Comparison of ENCODE assay signal across 13 cellular contexts in the genomic region with DNA sequence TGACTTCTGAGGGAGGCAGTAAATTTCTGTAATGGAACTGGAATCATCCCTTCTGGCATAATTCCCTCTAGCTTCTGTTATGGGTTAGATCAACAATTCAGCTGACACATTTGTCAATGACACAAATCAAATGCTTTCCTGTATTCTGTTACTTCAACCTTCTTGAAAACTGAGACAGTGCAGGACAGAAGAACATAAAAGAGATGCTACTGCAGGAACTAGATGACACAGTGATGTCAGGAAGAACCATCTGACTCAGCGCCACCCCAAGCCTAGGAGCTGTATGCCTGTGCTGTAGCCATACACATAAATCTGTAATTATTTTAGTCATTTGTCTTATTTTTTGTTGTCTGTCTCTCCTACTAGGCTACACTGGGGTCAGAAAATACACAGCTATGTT. TPM values are rescaled to one million over a fixed set of nuclear protein-coding genes. Genes with fewer than 3 reads are reported as not detected.
DNase-seq lines count a peak whose midpoint lies in the region; ATAC-seq and TF ChIP-seq lines count a peak whose summit lies in the region.
"Had no signal": no experiment of that assay in that cellular context is flagged by ENCODE, and none has a peak within 500 bp of the region (broad histone marks: within the 10 kb centered on the region; RNA-seq: fewer than 3 reads in every experiment).

No MANE protein-coding gene starts in this region.

- no peaks in the 10 kb centered on the region for H3K9me3 ChIP-seq in Peyer's patch
- H3K9me3 ChIP-seq: ascending aorta, heart left ventricle had no signal

- H3K9me3 Mint-ChIP-seq in activated naive CD4-positive, alpha-beta T cell treated with anti-CD3 and anti-CD28 coated beads for 36 hours = no peaks in the 10 kb centered on the region
- H3K9me3 Mint-ChIP-seq in T-helper 1 cell treated with Interleukin-12 subunit alpha and Interleukin-12 subunit beta and Interleukin-4 antibody, amounts not matched to agents 30 μg/mL and 1 μg/mL, for 36 hours = no peaks in the 10 kb centered on the region
- no peaks in the 10 kb centered on the region for H3K9me3 Mint-ChIP-seq in stimulated activated effector memory CD8-positive, alpha-beta T cell treated with anti-CD3 and anti-CD28 coated beads, Interleukin-12 subunit alpha, Interleukin-12 subunit beta, amount 100 ng/mL, for 72 hours
- H3K9me3 Mint-ChIP-seq: endodermal cell had no signal

- peaks cover 30% of the 10 kb centered on the region for H3K4me1 Mint-ChIP-seq in activated naive CD4-positive, alpha-beta T cell treated with anti-CD3 and anti-CD28 coated beads for 36 hours (ENCODE audit: low read depth)
- H3K4me1 Mint-ChIP-seq in T-helper 1 cell treated with Interleukin-12 subunit alpha and Interleukin-12 subunit beta and Interleukin-4 antibody, amounts not matched to agents 30 μg/mL and 1 μg/mL, for 36 hours (ENCODE audit: low read depth) = peaks cover 32% of the 10 kb centered on the region
- peaks cover 20% of the 10 kb centered on the region for H3K4me1 Mint-ChIP-seq in stimulated activated effector memory CD8-positive, alpha-beta T cell treated with anti-CD3 and anti-CD28 coated beads, Interleukin-12 subunit alpha, Interleukin-12 subunit beta, amount 100 ng/mL, for 72 hours

- H3K27me3 ChIP-seq in Peyer's patch = no peaks in the 10 kb centered on the region
- H3K27me3 ChIP-seq: ascending aorta, heart left ventricle had no signal

- CTCF ChIA-PET in activated naive CD4-positive, alpha-beta T cell treated with anti-CD3 and anti-CD28 coated beads for 36 hours (lab: Charles Lee) = interaction anchor here (0.7 to 1.7 kb wide), 4 partner anchors 14 to 169 kb away, joined by 3 to 14 read pairs (median 5); partner anchors contain the start of gene CEP120

- peak; percentile 89 for DNase-seq in activated naive CD4-positive, alpha-beta T cell treated with anti-CD3 and anti-CD28 coated beads for 36 hours
- DNase-seq in activated naive CD4-positive, alpha-beta T cell (lab: John Stamatoyannopoulos, UW) = no peak
- peak in 1 of 2 donors; percentile 64 for DNase-seq in stimulated activated effector memory CD8-positive, alpha-beta T cell treated with anti-CD3 and anti-CD28 coated beads, Interleukin-12 subunit alpha, Interleukin-12 subunit beta, amount 100 ng/mL, for 72 hours (ENCODE audit: low spot score in 2 of 2)
- no peak for DNase-seq in Peyer's patch
- DNase-seq in posterior vena cava (ENCODE audit: low spot score) = no peak
- DNase-seq: endodermal cell, heart left ventricle, SIG-M5 had no signal

- TF ChIP-seq POLR2A in Peyer's patch (IDR thresholded peaks at IDR 0.05) = no peak

- TF ChIP-seq CTCF in Peyer's patch (IDR thresholded peaks at IDR 0.05) = no peak

- no peak overlapping the region for H3K4me3 Mint-ChIP-seq in activated naive CD4-positive, alpha-beta T cell treated with anti-CD3 and anti-CD28 coated beads for 36 hours
- H3K4me3 Mint-ChIP-seq in T-helper 1 cell treated with Interleukin-12 subunit alpha and Interleukin-12 subunit beta and Interleukin-4 antibody, amounts not matched to agents 30 μg/mL and 1 μg/mL, for 36 hours = no peak overlapping the region
- no peak overlapping the region for H3K4me3 Mint-ChIP-seq in stimulated activated effector memory CD8-positive, alpha-beta T cell treated with anti-CD3 and anti-CD28 coated beads, Interleukin-12 subunit alpha, Interleukin-12 subunit beta, amount 100 ng/mL, for 72 hours
- H3K4me3 Mint-ChIP-seq: endodermal cell had no signal

- no peaks in the 10 kb centered on the region for H3K4me1 ChIP-seq in Peyer's patch
- H3K4me1 ChIP-seq: ascending aorta, heart left ventricle had no signal

- intact Hi-C loops in activated naive CD4-positive, alpha-beta T cell treated with anti-CD3 and anti-CD28 coated beads for 36 hours (cut with micrococcal nuclease) = loop anchor here (1.0 kb wide), 3 partner anchors 11 to 108 kb away; no protein-coding TSS in a partner anchor
- intact Hi-C loops in posterior vena cava (cut with DNase I) = no loop called here

- H3K27ac ChIP-seq in Peyer's patch = no peak overlapping the region
- H3K27ac ChIP-seq: ascending aorta, heart left ventricle, KMS-11 had no signal

- H3K36me3 Mint-ChIP-seq in activated naive CD4-positive, alpha-beta T cell treated with anti-CD3 and anti-CD28 coated beads for 36 hours (ENCODE audit: low read depth) = no peaks in the 10 kb centered on the region
- H3K36me3 Mint-ChIP-seq in T-helper 1 cell treated with Interleukin-12 subunit alpha and Interleukin-12 subunit beta and Interleukin-4 antibody, amounts not matched to agents 30 μg/mL and 1 μg/mL, for 36 hours (ENCODE audit: low read depth) = no peaks in the 10 kb centered on the region
- no peaks in the 10 kb centered on the region for H3K36me3 Mint-ChIP-seq in stimulated activated effector memory CD8-positive, alpha-beta T cell treated with anti-CD3 and anti-CD28 coated beads, Interleukin-12 subunit alpha, Interleukin-12 subunit beta, amount 100 ng/mL, for 72 hours

- H3K36me3 ChIP-seq in Peyer's patch = no peaks in the 10 kb centered on the region
- H3K36me3 ChIP-seq: ascending aorta, heart left ventricle had no signal

- H3K27me3 Mint-ChIP-seq in activated naive CD4-positive, alpha-beta T cell treated with anti-CD3 and anti-CD28 coated beads for 36 hours (ENCODE audit: low read depth) = peaks cover 7% of the 10 kb centered on the region
- peaks cover 16% of the 10 kb centered on the region for H3K27me3 Mint-ChIP-seq in T-helper 1 cell treated with Interleukin-12 subunit alpha and Interleukin-12 subunit beta and Interleukin-4 antibody, amounts not matched to agents 30 μg/mL and 1 μg/mL, for 36 hours (ENCODE audit: low read depth)

- H3K27ac Mint-ChIP-seq in activated naive CD4-positive, alpha-beta T cell treated with anti-CD3 and anti-CD28 coated beads for 36 hours = peak overlapping the region; percentile 37
- peak overlapping the region; percentile 62 for H3K27ac Mint-ChIP-seq in T-helper 1 cell treated with Interleukin-12 subunit alpha and Interleukin-12 subunit beta and Interleukin-4 antibody, amounts not matched to agents 30 μg/mL and 1 μg/mL, for 36 hours
- H3K27ac Mint-ChIP-seq in stimulated activated effector memory CD8-positive, alpha-beta T cell treated with anti-CD3 and anti-CD28 coated beads, Interleukin-12 subunit alpha, Interleukin-12 subunit beta, amount 100 ng/mL, for 72 hours = peak overlapping the region; percentile 26
- H3K27ac Mint-ChIP-seq: endodermal cell had no signal

- peak; percentile 48 for ATAC-seq in HG02840 (IDR thresholded peaks at IDR 0.05; ENCODE audit: low FRiP score, unreplicated experiment)
- ATAC-seq in stimulated activated effector memory CD8-positive, alpha-beta T cell treated with anti-CD3 and anti-CD28 coated beads, Interleukin-12 subunit alpha, Interleukin-12 subunit beta, amount 100 ng/mL, for 72 hours = peak; percentile 92
- no peak for ATAC-seq in esophagus mucosa
- ATAC-seq: heart left ventricle had no signal

- H3K4me3 ChIP-seq in Peyer's patch = no peak overlapping the region
- H3K4me3 ChIP-seq: ascending aorta, heart left ventricle had no signal

RNA-seq across cellular contexts. Expression of gene CEP120, which starts 18.2 kb away (rescaled TPM):
- 10 to 100 TPM; 39.2 to 39.5 TPM for total RNA-seq in activated naive CD4-positive, alpha-beta T cell treated with anti-CD3 and anti-CD28 coated beads for 36 hours
- total RNA-seq in Peyer's patch (10 to 100 TPM; 10.5 to 47.9 (median 24.2) TPM), esophagus mucosa (9.5 TPM), posterior vena cava (10 to 100 TPM; 14.8 to 18.2 TPM)
